Comparison of ENCODE assay signal across 1 cellular context in genomic region chr10:132383751-132384181, GRCh38.
TF ChIP-seq lines count a peak whose summit lies in the region.

No MANE protein-coding gene starts in this region.

TF ChIP-seq in HepG2, 621 proteins besides CTCF, POLR2A, EP300 and RAD21:
- TF ChIP-seq ZKSCAN5 (CRISPR knock-in tag; IDR thresholded peaks at IDR 0.05) (no peak), CEBPZ (IDR thresholded peaks at IDR 0.05; ENCODE audit: low read length) (no peak), SP1 (IDR thresholded peaks at IDR 0.05) (no peak), SP1 (CRISPR knock-in tag; IDR thresholded peaks at IDR 0.05) (no peak), ZMAT3 (CRISPR knock-in tag; conservative IDR thresholded peaks at IDR 0.05) (no peak), ARNT2 (CRISPR knock-in tag; IDR thresholded peaks at IDR 0.05; ENCODE audit: low read depth) (no peak), HDAC1 (CRISPR knock-in tag; IDR thresholded peaks at IDR 0.05) (no peak), ZNF687 (CRISPR knock-in tag; IDR thresholded peaks at IDR 0.05) (peak; percentile 57), ZNF530 (CRISPR knock-in tag; IDR thresholded peaks at IDR 0.05; ENCODE audit: low read depth) (no peak), RERE (CRISPR knock-in tag; IDR thresholded peaks at IDR 0.05; ENCODE audit: low read depth) (no peak), ZFP91 (CRISPR knock-in tag; IDR thresholded peaks at IDR 0.05; ENCODE audit: borderline replicate concordance) (0 out of 2 replicates have a peak, but pooled peaks have one; percentile 17), ZC3H13 (CRISPR knock-in tag; IDR thresholded peaks at IDR 0.05) (no peak), SPEN (CRISPR knock-in tag; IDR thresholded peaks at IDR 0.05; ENCODE audit: low read depth) (no peak), MXI1 (IDR thresholded peaks at IDR 0.05; ENCODE audit: borderline replicate concordance, low read depth, low read length) (no peak), NRL (CRISPR knock-in tag; IDR thresholded peaks at IDR 0.05; ENCODE audit: borderline replicate concordance) (no peak), GABPB1 (CRISPR knock-in tag; IDR thresholded peaks at IDR 0.05) (peak; percentile 38; the same call in 1 of the 2 replicates), ELF4 (CRISPR knock-in tag; IDR thresholded peaks at IDR 0.05; ENCODE audit: borderline replicate concordance) (no peak), ZNF543 (CRISPR knock-in tag; IDR thresholded peaks at IDR 0.05) (no peak)
- TF ChIP-seq, protein P1, sequence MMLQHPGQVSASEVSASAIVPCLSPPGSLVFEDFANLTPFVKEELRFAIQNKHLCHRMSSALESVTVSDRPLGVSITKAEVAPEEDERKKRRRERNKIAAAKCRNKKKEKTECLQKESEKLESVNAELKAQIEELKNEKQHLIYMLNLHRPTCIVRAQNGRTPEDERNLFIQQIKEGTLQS (CRISPR knock-in tag; IDR thresholded peaks at IDR 0.05), result no peak
- TF ChIP-seq, protein P2, sequence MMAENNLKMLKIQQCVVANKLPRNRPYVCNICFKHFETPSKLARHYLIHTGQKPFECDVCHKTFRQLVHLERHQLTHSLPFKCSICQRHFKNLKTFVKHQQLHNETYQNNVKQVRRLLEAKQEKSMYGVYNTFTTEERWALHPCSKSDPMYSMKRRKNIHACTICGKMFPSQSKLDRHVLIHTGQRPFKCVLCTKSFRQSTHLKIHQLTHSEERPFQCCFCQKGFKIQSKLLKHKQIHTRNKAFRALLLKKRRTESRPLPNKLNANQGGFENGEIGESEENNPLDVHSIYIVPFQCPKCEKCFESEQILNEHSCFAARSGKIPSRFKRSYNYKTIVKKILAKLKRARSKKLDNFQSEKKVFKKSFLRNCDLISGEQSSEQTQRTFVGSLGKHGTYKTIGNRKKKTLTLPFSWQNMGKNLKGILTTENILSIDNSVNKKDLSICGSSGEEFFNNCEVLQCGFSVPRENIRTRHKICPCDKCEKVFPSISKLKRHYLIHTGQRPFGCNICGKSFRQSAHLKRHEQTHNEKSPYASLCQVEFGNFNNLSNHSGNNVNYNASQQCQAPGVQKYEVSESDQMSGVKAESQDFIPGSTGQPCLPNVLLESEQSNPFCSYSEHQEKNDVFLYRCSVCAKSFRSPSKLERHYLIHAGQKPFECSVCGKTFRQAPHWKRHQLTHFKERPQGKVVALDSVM (CRISPR knock-in tag; IDR thresholded peaks at IDR 0.05), result no peak
